ENCODE assay signal across 12 cellular contexts in the genomic region with DNA sequence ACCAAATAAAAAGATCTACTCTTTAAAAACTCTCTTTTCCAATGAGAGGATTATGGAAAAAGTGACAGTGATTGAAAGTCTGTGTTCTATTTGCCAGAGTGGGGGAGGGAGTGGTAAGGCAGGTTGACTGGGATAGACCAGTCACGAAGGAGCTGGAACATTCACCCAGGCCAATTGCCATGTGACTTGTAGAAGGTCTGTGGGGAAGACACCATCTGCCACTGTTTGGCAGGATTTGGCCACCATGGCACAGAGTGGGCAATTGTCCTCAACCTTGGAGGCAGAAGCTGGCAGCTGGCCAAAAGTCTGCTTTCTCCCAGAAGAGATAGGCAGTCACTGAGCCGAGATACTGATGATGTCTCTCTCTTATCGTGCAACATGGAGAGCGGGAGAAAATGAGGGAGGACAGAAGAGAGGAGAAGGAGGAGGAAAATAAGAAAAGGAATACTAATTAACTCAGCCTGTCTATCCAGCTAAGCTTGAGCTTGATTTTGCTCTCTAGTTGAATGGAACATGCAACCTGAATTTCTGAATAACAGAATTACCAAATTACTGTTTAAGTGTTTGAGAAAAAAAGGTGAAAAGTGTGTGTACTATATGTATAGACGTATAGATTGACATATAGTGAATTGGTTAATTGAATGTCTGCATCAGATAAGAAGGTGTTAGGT.
DNase-seq lines count a peak whose midpoint lies in the region; ATAC-seq and TF ChIP-seq lines count a peak whose summit lies in the region.
"Had no signal": no experiment of that assay in that cellular context is flagged by ENCODE, and none has a peak within 500 bp of the region (broad histone marks: within the 10 kb centered on the region; RNA-seq: fewer than 3 reads in every experiment).

No MANE protein-coding gene starts in this region.

- TF ChIP-seq POLR2A in gastrocnemius medialis (IDR thresholded peaks at IDR 0.05): no peak

- H3K27ac Mint-ChIP-seq in endothelial cell (ENCODE audit: unreplicated experiment): no peak overlapping the region

- H3K27ac ChIP-seq in skeletal muscle tissue (ENCODE audit: low read depth, low read length) (peak overlapping the region; percentile 2), gastrocnemius medialis (peak overlapping the region in 1 of 4 donors; percentile 1)
- H3K27ac ChIP-seq: cardiac muscle cell had no signal

- DNase-seq in OCI-M1 (lab: John Stamatoyannopoulos, UW): peak; percentile 47
- peak; percentile 74 for DNase-seq in Right ventricle myocardium inferior (ENCODE audit: missing footprints)
- no peak for DNase-seq in activated effector memory CD4-positive, alpha-beta T cell treated with anti-CD3 and anti-CD28 coated beads, Interleukin-2, amount 50 U/mL, for 16 hours
- no peak for DNase-seq in endothelial cell (ENCODE audit: low spot score)
- DNase-seq in gastrocnemius medialis: no peak
- no peak for DNase-seq in EL
- DNase-seq: KBM-7, SIG-M5 had no signal

- in situ Hi-C loops in gastrocnemius medialis (cut with MboI; ENCODE audit: low sequenced_read_pairs in 4 of 4): loop anchor here in 2 of 4 donors (10.0 kb wide), 2 partner anchors 587 to 597 kb away; no protein-coding TSS in a partner anchor

- intact Hi-C loops in Right ventricle myocardium inferior (cut with DNase I) (loop anchor here (10.0 kb wide), 1 partner anchor 377 kb away; no protein-coding TSS in a partner anchor), gastrocnemius medialis (cut with DNase I; ENCODE audit: low total_unique reads) (loop anchor here (10.0 kb wide), 1 partner anchor 267 kb away; the partner anchor contains the start of gene ARHGAP24)

- H3K4me1 ChIP-seq in skeletal muscle tissue (ENCODE audit: control insufficient read depth in 3 of 3, insufficient read depth in 3 of 3, low read length in 3 of 3): peaks cover 0 to 3% (median 0%) of the 10 kb centered on the region in 3 donors
- H3K4me1 ChIP-seq in gastrocnemius medialis: peaks cover 0 to 3% of the 10 kb centered on the region in 2 donors
- H3K4me1 ChIP-seq: gastroesophageal sphincter had no signal

- H3K4me1 Mint-ChIP-seq in endothelial cell (ENCODE audit: unreplicated experiment): peaks cover 1% of the 10 kb centered on the region

- no peak overlapping the region for H3K9ac ChIP-seq in skeletal muscle tissue (ENCODE audit: low read depth in 1 of 3, low read length in 3 of 3)

- TF ChIP-seq CTCF in endothelial cell (IDR thresholded peaks at IDR 0.05; ENCODE audit: unreplicated experiment): no peak
- no peak for TF ChIP-seq CTCF in gastrocnemius medialis (IDR thresholded peaks at IDR 0.05 in 4 of 5, conservative IDR thresholded peaks at IDR 0.05 in 1 of 5)

- H3K27me3 ChIP-seq in skeletal muscle tissue (ENCODE audit: control insufficient read depth in 3 of 3, insufficient read depth in 3 of 3, low read length in 3 of 3) (no peaks in the 10 kb centered on the region), gastrocnemius medialis (no peaks in the 10 kb centered on the region)
- H3K27me3 ChIP-seq: cardiac muscle cell, gastroesophageal sphincter had no signal

- H3K36me3 Mint-ChIP-seq in endothelial cell (ENCODE audit: low read depth, unreplicated experiment): no peaks in the 10 kb centered on the region

- no peak overlapping the region for H3K4me3 Mint-ChIP-seq in endothelial cell (ENCODE audit: unreplicated experiment)

- H3K9me3 Mint-ChIP-seq in endothelial cell (ENCODE audit: unreplicated experiment): no peaks in the 10 kb centered on the region

- peaks cover 4% of the 10 kb centered on the region for H3K27me3 Mint-ChIP-seq in endothelial cell (ENCODE audit: unreplicated experiment)

- no peak overlapping the region for H3K4me3 ChIP-seq in skeletal muscle tissue (ENCODE audit: low read length in 3 of 3)
- no peak overlapping the region for H3K4me3 ChIP-seq in gastrocnemius medialis
- H3K4me3 ChIP-seq: cardiac muscle cell, gastroesophageal sphincter had no signal

- TF ChIP-seq RAD21 in Ishikawa (IDR thresholded peaks at IDR 0.05; ENCODE audit: low read depth): no peak

- ATAC-seq in Right ventricle myocardium inferior (no peak), gastrocnemius medialis (no peak)
- ATAC-seq: gastroesophageal sphincter had no signal

- no peak for TF ChIP-seq EP300 in Ishikawa (IDR thresholded peaks at IDR 0.05; ENCODE audit: borderline replicate concordance)

- no peaks in the 10 kb centered on the region for H3K9me3 ChIP-seq in skeletal muscle tissue (ENCODE audit: control insufficient read depth in 3 of 3, low read length in 3 of 3)
- no peaks in the 10 kb centered on the region for H3K9me3 ChIP-seq in gastrocnemius medialis
- H3K9me3 ChIP-seq: gastroesophageal sphincter had no signal

- H3K36me3 ChIP-seq in skeletal muscle tissue (ENCODE audit: control insufficient read depth in 3 of 3, insufficient read depth in 3 of 3, low read length in 3 of 3) (no peaks in the 10 kb centered on the region), gastrocnemius medialis (no peaks in the 10 kb centered on the region)
- H3K36me3 ChIP-seq: cardiac muscle cell, gastroesophageal sphincter had no signal

TF ChIP-seq in Ishikawa, 13 proteins besides CTCF, POLR2A, EP300 and RAD21:
- no peak for TF ChIP-seq YY1 (IDR thresholded peaks at IDR 0.05; ENCODE audit: low read depth)
- TF ChIP-seq NFIC (IDR thresholded peaks at IDR 0.05): peak; percentile 43; the same call in 1 of the 2 replicates
- TF ChIP-seq, protein P1, sequence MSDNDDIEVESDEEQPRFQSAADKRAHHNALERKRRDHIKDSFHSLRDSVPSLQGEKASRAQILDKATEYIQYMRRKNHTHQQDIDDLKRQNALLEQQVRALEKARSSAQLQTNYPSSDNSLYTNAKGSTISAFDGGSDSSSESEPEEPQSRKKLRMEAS (IDR thresholded peaks at IDR 0.05): no peak
- no peak for TF ChIP-seq TAF1 (IDR thresholded peaks at IDR 0.05; ENCODE audit: low read depth)
- TF ChIP-seq TCF12 (IDR thresholded peaks at IDR 0.05; ENCODE audit: low read depth): no peak
- no peak for TF ChIP-seq TEAD4 (IDR thresholded peaks at IDR 0.05)

Comparison
In these comparisons a context has a peak if more than half of its experiments do, and no peak if none do; other contexts are left out.
1. DNase-seq: peak in OCI-M1 (single experiment) and Right ventricle myocardium inferior (single experiment); none in activated effector memory CD4-positive, alpha-beta T cell treated with anti-CD3 and anti-CD28 coated beads, Interleukin-2, amount 50 U/mL, for 16 hours (single experiment), endothelial cell (single experiment), gastrocnemius medialis (0 of 2) and EL (single experiment).